Comparison of ENCODE assay signal across 8 cellular contexts in genomic region chr2:174632847-174633620, GRCh38. TPM values are rescaled to one million over a fixed set of nuclear protein-coding genes. Genes with fewer than 3 reads are reported as not detected.
DNase-seq lines count a peak whose midpoint lies in the region; ATAC-seq and TF ChIP-seq lines count a peak whose summit lies in the region.

No MANE protein-coding gene starts in this region.

- H3K9me2 ChIP-seq in PC-3 (replicated peaks; ENCODE audit: low read length): no peaks in the 10 kb centered on the region

- no peaks in the 10 kb centered on the region for H3K4me1 ChIP-seq in PC-3 (ENCODE audit: insufficient read depth, low read length)

- intact Hi-C loops in activated CD4-positive, alpha-beta memory T cell treated with anti-CD3 and anti-CD28 coated beads for 36 hours (cut with micrococcal nuclease): no loop called here
- intact Hi-C loops in PC-3 (cut with micrococcal nuclease): no loop called here

- no peaks in the 10 kb centered on the region for H3K27me3 ChIP-seq in PC-3 (ENCODE audit: low read length)

- H4K20me1 ChIP-seq in PC-3 (ENCODE audit: low read length): no peaks in the 10 kb centered on the region

- H2AFZ ChIP-seq in PC-3 (ENCODE audit: low read length): no peak overlapping the region

- CTCF ChIA-PET in activated CD4-positive, alpha-beta memory T cell treated with anti-CD3 and anti-CD28 coated beads for 36 hours (lab: Charles Lee): interaction anchor here (0.9 to 5.6 kb wide), 9 partner anchors 17 to 171 kb away, joined by 3 to 62 read pairs (median 18); partner anchors contain the start of gene WIPF1
- CTCF ChIA-PET in PC-3 (lab: Charles Lee): no interaction called here

- no peaks in the 10 kb centered on the region for H3K9me3 Mint-ChIP-seq in activated CD4-positive, alpha-beta memory T cell treated with anti-CD3 and anti-CD28 coated beads for 36 hours

- POLR2A ChIA-PET in activated CD4-positive, alpha-beta memory T cell treated with anti-CD3 and anti-CD28 coated beads for 36 hours (lab: Charles Lee): interaction anchor here (0.8 to 5.1 kb wide), 8 partner anchors 9 to 50 kb away, joined by 3 to 126 read pairs (median 6); partner anchors contain the start of gene WIPF1
- POLR2A ChIA-PET in PC-3 (lab: Charles Lee; ENCODE audit: unreplicated experiment): interaction anchor here (0.7 kb wide), 1 partner anchor 50 kb away, joined by 21 read pairs; no protein-coding TSS in a partner anchor

- no peak overlapping the region for H3K4me3 ChIP-seq in PC-3 (ENCODE audit: low read length)

- H3K79me2 ChIP-seq in PC-3 (ENCODE audit: low read length): no peaks in the 10 kb centered on the region

- TF ChIP-seq CTCF in GM10266 (IDR thresholded peaks at IDR 0.05; ENCODE audit: control insufficient read depth, insufficient read depth, low read depth, missing control alignments) (peak; percentile 29), PC-3 (conservative IDR thresholded peaks at IDR 0.05; ENCODE audit: low read depth, low read length) (no peak)

- no peaks in the 10 kb centered on the region for H3K27me3 Mint-ChIP-seq in activated CD4-positive, alpha-beta memory T cell treated with anti-CD3 and anti-CD28 coated beads for 36 hours

- no peaks in the 10 kb centered on the region for H3K9me3 ChIP-seq in PC-3 (ENCODE audit: low read length)

- H3K27ac Mint-ChIP-seq in activated CD4-positive, alpha-beta memory T cell treated with anti-CD3 and anti-CD28 coated beads for 36 hours: peak overlapping the region; percentile 95

- ATAC-seq in HG02571 (IDR thresholded peaks at IDR 0.05; ENCODE audit: unreplicated experiment) (peak; percentile 30), PC-3 (no peak)

- H3K4me1 Mint-ChIP-seq in activated CD4-positive, alpha-beta memory T cell treated with anti-CD3 and anti-CD28 coated beads for 36 hours (ENCODE audit: low read depth): peaks cover 61% of the 10 kb centered on the region

- H3K27ac ChIP-seq in PC-3 (ENCODE audit: low read length): no peak overlapping the region

- H3K36me3 ChIP-seq in PC-3 (ENCODE audit: low read depth, low read length): no peaks in the 10 kb centered on the region

- H3K4me2 ChIP-seq in PC-3 (ENCODE audit: low read length): no peak overlapping the region

- no TSS peak for BruUV-seq in PC-3 (replicated peaks; lab: Mats Ljungman, UMichigan)

- H3F3A ChIP-seq in PC-3 (ENCODE audit: low read length, unreplicated experiment): no peaks in the 10 kb centered on the region

- DNase-seq in GM10266 (ENCODE audit: extremely low spot score) (no peak), medulla oblongata (ENCODE audit: extremely low spot score) (peak; percentile 32), DMS153 (lab: John Stamatoyannopoulos, UW) (no peak), PC-3 (no peak), kidney glomerular epithelial cell (lab: John Stamatoyannopoulos, UW) (no peak), HPDE6-E6E7 (ENCODE audit: extremely low spot score) (no peak)
- peak; percentile 33 for DNase-seq in activated CD4-positive, alpha-beta memory T cell treated with anti-CD3 and anti-CD28 coated beads for 36 hours

- H3K36me3 Mint-ChIP-seq in activated CD4-positive, alpha-beta memory T cell treated with anti-CD3 and anti-CD28 coated beads for 36 hours: peaks cover 40% of the 10 kb centered on the region

- H3K9ac ChIP-seq in PC-3 (ENCODE audit: low read length): no peak overlapping the region

- peak overlapping the region; percentile 78 for H3K4me3 Mint-ChIP-seq in activated CD4-positive, alpha-beta memory T cell treated with anti-CD3 and anti-CD28 coated beads for 36 hours

RNA-seq across cellular contexts. Expression of gene WIPF1, which starts 35.4 kb away (rescaled TPM):
- total RNA-seq in activated CD4-positive, alpha-beta memory T cell treated with anti-CD3 and anti-CD28 coated beads for 36 hours: 100 to 1,000 TPM; 170 to 183 TPM
- 0.29 and 1.5 TPM in 2 replicates for total RNA-seq in PC-3 (2014; rRNA removed)

Comparison
In these comparisons a context has a peak if more than half of its experiments do, and no peak if none do; other contexts are left out.
1. DNase-seq: peak in activated CD4-positive, alpha-beta memory T cell treated with anti-CD3 and anti-CD28 coated beads for 36 hours (single experiment) and medulla oblongata (single experiment); none in GM10266 (single experiment), DMS153 (single experiment), PC-3 (single experiment), kidney glomerular epithelial cell (single experiment) and HPDE6-E6E7 (single experiment).
2. RNA of gene WIPF1, which starts 35.4 kb away (total RNA-seq): 170 to 183 TPM in activated CD4-positive, alpha-beta memory T cell treated with anti-CD3 and anti-CD28 coated beads for 36 hours; 0.29 to 1.5 TPM in PC-3; every median in the first group is over 10 times any median in the second.